Comparison of ENCODE assay signal across 4 cellular contexts in the genomic region with DNA sequence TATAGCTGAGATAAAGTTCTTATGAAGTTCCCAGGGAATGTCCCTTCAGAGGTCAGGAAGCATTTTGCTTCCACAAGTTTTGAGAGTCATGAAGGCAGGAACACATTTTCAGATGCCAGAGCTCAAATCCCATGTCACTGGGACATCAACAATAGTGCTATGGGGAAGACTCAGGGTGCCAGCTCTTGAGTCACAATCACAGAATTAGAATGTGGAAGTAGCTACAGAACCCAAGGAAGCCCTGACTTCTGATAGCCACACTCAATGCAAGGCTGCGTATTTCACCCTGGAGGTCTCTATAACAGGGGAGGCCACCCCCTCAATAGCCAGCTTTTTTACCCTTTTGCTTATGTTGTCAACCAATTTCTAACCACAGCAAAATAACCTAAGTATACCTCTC. TPM values are rescaled to one million over a fixed set of nuclear protein-coding genes. Genes with fewer than 3 reads are reported as not detected.
"Had no signal": no experiment of that assay in that cellular context is flagged by ENCODE, and none has a peak within 500 bp of the region (broad histone marks: within the 10 kb centered on the region; RNA-seq: fewer than 3 reads in every experiment).

No MANE protein-coding gene starts in this region.

RNA-seq across cellular contexts. Expression of a gene that starts 47.8 kb away (rescaled TPM):
- total RNA-seq: HepG2, HT-29, HT1080, IMR-90 had no signal
- polyA plus RNA-seq: HepG2, IMR-90 had no signal
